Comparison of ENCODE assay signal across 21 cellular contexts in the genomic region with DNA sequence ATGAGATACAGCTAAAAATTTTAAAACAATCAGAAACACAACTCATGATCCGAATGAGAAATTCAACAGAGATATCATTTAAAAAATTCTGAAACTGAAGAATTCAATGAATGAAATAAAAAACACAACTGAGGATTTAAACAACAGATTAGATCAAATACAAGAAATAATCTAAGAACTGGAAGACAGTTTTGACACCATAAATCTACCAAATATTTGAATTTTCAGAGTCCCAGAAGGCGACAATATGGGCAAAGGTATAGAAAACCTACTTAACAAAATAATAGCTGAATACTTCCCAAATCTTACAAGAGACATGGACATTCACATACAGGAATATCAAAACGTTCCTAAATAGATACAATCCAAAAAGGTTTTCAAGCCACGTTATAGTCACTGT.
A peak's percentile ranks its signal among the peaks of the same experiment; 100 is the strongest.
DNase-seq lines count a peak whose midpoint lies in the region; ATAC-seq, FAIRE-seq and TF ChIP-seq lines count a peak whose summit lies in the region.
"Had no signal": no experiment of that assay in that cellular context is flagged by ENCODE, and none has a peak within 500 bp of the region (broad histone marks: within the 10 kb centered on the region; RNA-seq: fewer than 3 reads in every experiment).

No MANE protein-coding gene starts in this region.

- H3K4me3 ChIP-seq in HepG2 (replicated peaks in 1 of 3; ENCODE audit: insufficient read depth in 1 of 3, low read depth in 2 of 3, low read length in 3 of 3) (no peak overlapping the region), right lobe of liver (no peak overlapping the region), right atrium auricular region (no peak overlapping the region)
- H3K4me3 ChIP-seq: BLaER1 treated with 17β-estradiol and CSF1 and Interleukin-3, amounts not matched to agents 10 nM and 100 nM had no signal

- H3K27ac ChIP-seq in HepG2 (ENCODE audit: extremely low read length, insufficient read depth, low read length) (no peak overlapping the region), right lobe of liver (no peak overlapping the region), right atrium auricular region (no peak overlapping the region)
- H3K27ac ChIP-seq: BLaER1 treated with 17β-estradiol and CSF1 and Interleukin-3, amounts not matched to agents 10 nM and 100 nM; C4-2B had no signal

- in situ Hi-C loops in HepG2 (cut with HindIII; ENCODE audit: extremely low pct_ligation_motif_present, low pct_unique_long_range_greater_than_20kb) = no loop called here

- no peak for TF ChIP-seq EP300 in HepG2 (IDR thresholded peaks at IDR 0.05; ENCODE audit: low read depth in 2 of 2, low read length in 2 of 2)
- no peak for TF ChIP-seq EP300 in HepG2 (CRISPR knock-in tag; IDR thresholded peaks at IDR 0.05; ENCODE audit: borderline replicate concordance)

- H3K27ac Mint-ChIP-seq in activated CD8-positive, alpha-beta T cell treated with anti-CD3 and anti-CD28 coated beads for 36 hours = no peak overlapping the region
- H3K27ac Mint-ChIP-seq: B cell; CD4-positive, alpha-beta T cell; CD8-positive, alpha-beta T cell had no signal

- H3K4me2 ChIP-seq in HepG2 (ENCODE audit: low read depth, low read length) = no peak overlapping the region
- H3K4me2 ChIP-seq: BLaER1 treated with 17β-estradiol and CSF1 and Interleukin-3, amounts not matched to agents 10 nM and 100 nM had no signal

- CTCF ChIA-PET in HepG2 (lab: Yijun Ruan, JAX; ENCODE audit: low intra/inter-chr PET ratio, low total read pairs) = no interaction called here
- CTCF ChIA-PET in activated CD8-positive, alpha-beta T cell treated with anti-CD3 and anti-CD28 coated beads for 36 hours (lab: Charles Lee) = no interaction called here

- no peaks in the 10 kb centered on the region for H3K27me3 ChIP-seq in HepG2 (ENCODE audit: control insufficient read depth in 1 of 2, insufficient read depth in 2 of 2, low read length in 2 of 2)
- no peaks in the 10 kb centered on the region for H3K27me3 ChIP-seq in right lobe of liver
- no peaks in the 10 kb centered on the region for H3K27me3 ChIP-seq in right atrium auricular region
- H3K27me3 ChIP-seq: BLaER1 treated with 17β-estradiol and CSF1 and Interleukin-3, amounts not matched to agents 10 nM and 100 nM had no signal

- H3K27me3 Mint-ChIP-seq in activated CD8-positive, alpha-beta T cell treated with anti-CD3 and anti-CD28 coated beads for 36 hours = no peaks in the 10 kb centered on the region
- H3K27me3 Mint-ChIP-seq: B cell; CD4-positive, alpha-beta T cell had no signal

- peaks cover 36% of the 10 kb centered on the region for H3K36me3 Mint-ChIP-seq in activated CD8-positive, alpha-beta T cell treated with anti-CD3 and anti-CD28 coated beads for 36 hours (ENCODE audit: low read depth)

- FAIRE-seq in HepG2 (lab: Jason Lieb, UNC) = no peak
- peak; percentile 42 for FAIRE-seq in TTC549 (lab: Jason Lieb, UNC)
- FAIRE-seq: A204.1, D721Med, G401.6, GM12891, GM19239 had no signal

- no peaks in the 10 kb centered on the region for H4K20me1 ChIP-seq in HepG2 (ENCODE audit: insufficient read depth, low read length)
- H4K20me1 ChIP-seq: BLaER1 treated with 17β-estradiol and CSF1 and Interleukin-3, amounts not matched to agents 10 nM and 100 nM had no signal

- H3K4me1 ChIP-seq in HepG2 (ENCODE audit: insufficient read depth, low read length) = no peaks in the 10 kb centered on the region
- H3K4me1 ChIP-seq in right lobe of liver = no peaks in the 10 kb centered on the region
- H3K4me1 ChIP-seq in right atrium auricular region = no peaks in the 10 kb centered on the region
- H3K4me1 ChIP-seq: BLaER1 treated with 17β-estradiol and CSF1 and Interleukin-3, amounts not matched to agents 10 nM and 100 nM; Caco-2 had no signal

- no peak for TF ChIP-seq CTCF in HepG2 (CRISPR knock-in tag; IDR thresholded peaks at IDR 0.05)
- TF ChIP-seq CTCF in right lobe of liver (IDR thresholded peaks at IDR 0.05) = no peak
- TF ChIP-seq CTCF in activated CD8-positive, alpha-beta T cell treated with anti-CD3 and anti-CD28 coated beads for 36 hours (IDR thresholded peaks at IDR 0.05) = no peak
- no peak for TF ChIP-seq CTCF in right atrium auricular region (IDR thresholded peaks at IDR 0.05)

- H3K4me3 Mint-ChIP-seq in activated CD8-positive, alpha-beta T cell treated with anti-CD3 and anti-CD28 coated beads for 36 hours = no peak overlapping the region
- H3K4me3 Mint-ChIP-seq: B cell; CD4-positive, alpha-beta T cell; CD8-positive, alpha-beta T cell had no signal

- H3K9ac ChIP-seq in HepG2 (ENCODE audit: insufficient read depth, low read depth, low read length) = no peak overlapping the region
- H3K9ac ChIP-seq: BLaER1 treated with 17β-estradiol and CSF1 and Interleukin-3, amounts not matched to agents 10 nM and 100 nM had no signal

- H3K9me3 ChIP-seq in HepG2 (ENCODE audit: low read length) = peaks cover 24% of the 10 kb centered on the region
- peaks cover 0 to 4% (median 0%) of the 10 kb centered on the region in 4 donors for H3K9me3 ChIP-seq in right lobe of liver
- peaks cover 5 to 48% of the 10 kb centered on the region in 2 donors for H3K9me3 ChIP-seq in right atrium auricular region

- no peaks in the 10 kb centered on the region for H3K36me3 ChIP-seq in HepG2 (replicated peaks in 1 of 2; ENCODE audit: control insufficient read depth in 1 of 2, insufficient read depth in 2 of 2, low read length in 2 of 2)
- no peaks in the 10 kb centered on the region for H3K36me3 ChIP-seq in right lobe of liver
- no peaks in the 10 kb centered on the region for H3K36me3 ChIP-seq in right atrium auricular region
- H3K36me3 ChIP-seq: BLaER1 treated with 17β-estradiol and CSF1 and Interleukin-3, amounts not matched to agents 10 nM and 100 nM had no signal

- intact Hi-C loops in HepG2 (cut with micrococcal nuclease; ENCODE audit: unreplicated experiment) (no loop called here), right lobe of liver (cut with DNase I) (no loop called here)
- intact Hi-C loops in activated CD8-positive, alpha-beta T cell treated with anti-CD3 and anti-CD28 coated beads for 36 hours (cut with micrococcal nuclease) = no loop called here

- H3K79me2 ChIP-seq in HepG2 (ENCODE audit: insufficient read depth, low read length) = no peaks in the 10 kb centered on the region

- TF ChIP-seq POLR2A in HepG2 (IDR thresholded peaks at IDR 0.05; ENCODE audit: insufficient read depth in 1 of 2, low read depth in 2 of 2, low read length in 2 of 2) (no peak), right lobe of liver (IDR thresholded peaks at IDR 0.05) (no peak)

- POLR2A ChIA-PET in HepG2 (lab: Yijun Ruan, JAX) = no interaction called here
- POLR2A ChIA-PET in activated CD8-positive, alpha-beta T cell treated with anti-CD3 and anti-CD28 coated beads for 36 hours (lab: Charles Lee) = no interaction called here

- no peak overlapping the region for H2AFZ ChIP-seq in HepG2 (ENCODE audit: low read length)

- no peak for DNase-seq in HepG2 (ENCODE audit: low spot score)
- no peak for DNase-seq in right lobe of liver
- no peak for DNase-seq in activated CD8-positive, alpha-beta T cell treated with anti-CD3 and anti-CD28 coated beads for 36 hours
- DNase-seq in right atrium auricular region (ENCODE audit: low spot score) = no peak
- DNase-seq: 8988T; AML-193; Caco-2; Calu3; CD4-positive, alpha-beta T cell; CD8-positive, alpha-beta T cell; DMS79 treated with DMSO at 0.1 percent for 48 hours; GF-D8 had no signal

- ATAC-seq in HepG2 (no peak), right lobe of liver (no peak)
- ATAC-seq in activated CD8-positive, alpha-beta T cell treated with anti-CD3 and anti-CD28 coated beads for 36 hours = no peak
- ATAC-seq: CD8-positive, alpha-beta T cell had no signal

- H3K4me1 Mint-ChIP-seq in activated CD8-positive, alpha-beta T cell treated with anti-CD3 and anti-CD28 coated beads for 36 hours (ENCODE audit: low read depth) = no peaks in the 10 kb centered on the region
- H3K4me1 Mint-ChIP-seq: B cell had no signal

- TF ChIP-seq RAD21 in HepG2 (CRISPR knock-in tag; IDR thresholded peaks at IDR 0.05) = no peak

- WGBS in HepG2 (ENCODE audit: low lambda C conversion rate) = 28% methylated on average over 4 of the region's 4 CpGs
- WGBS in right lobe of liver (ENCODE audit: insufficient coverage, low coverage, low lambda C conversion rate, missing lambda C conversion rate) = 79% methylated on average over 4 of the region's 4 CpGs

- peaks cover 55% of the 10 kb centered on the region for H3K9me3 Mint-ChIP-seq in activated CD8-positive, alpha-beta T cell treated with anti-CD3 and anti-CD28 coated beads for 36 hours

- no TSS peak for BruUV-seq in HepG2 (replicated peaks; lab: Mats Ljungman, UMichigan)

TF ChIP-seq in HepG2, 621 proteins besides CTCF, POLR2A, EP300 and RAD21:
- no peak for TF ChIP-seq SUZ12 (IDR thresholded peaks at IDR 0.05; ENCODE audit: low read depth, low read length)
- peak; percentile 96; the same call in 1 of the 2 replicates for TF ChIP-seq ZNF160 (CRISPR knock-in tag; IDR thresholded peaks at IDR 0.05)
